22 cellular contexts compared by ENCODE assay signal in genomic region chr11:29268733-29269132, GRCh38.
DNase-seq lines count a peak whose midpoint lies in the region; ATAC-seq, FAIRE-seq and TF ChIP-seq lines count a peak whose summit lies in the region.
"Had no signal": no experiment of that assay in that cellular context is flagged by ENCODE, and none has a peak within 500 bp of the region (broad histone marks: within the 10 kb centered on the region; RNA-seq: fewer than 3 reads in every experiment).

No MANE protein-coding gene starts in this region.

- no peak; a peak in 1 of 6 replicates for ATAC-seq in A549
- no peak for ATAC-seq in GM23338
- ATAC-seq in HG02571 (IDR thresholded peaks at IDR 0.05; ENCODE audit: unreplicated experiment): no peak
- ATAC-seq in HG02840 (IDR thresholded peaks at IDR 0.05; ENCODE audit: low FRiP score, unreplicated experiment): no peak
- no peak for ATAC-seq in GM18909 (IDR thresholded peaks at IDR 0.05; ENCODE audit: poor library complexity, unreplicated experiment)
- ATAC-seq: Right ventricle myocardium inferior had no signal

- H3K4me1 Mint-ChIP-seq in GM23338: no peaks in the 10 kb centered on the region

- no peak for TF ChIP-seq RAD21 in A549 (conservative IDR thresholded peaks at IDR 0.05 in 1 of 2, IDR thresholded peaks at IDR 0.05 in 1 of 2)

- H4K20me1 ChIP-seq in GM23338 (replicated peaks; ENCODE audit: insufficient read depth) (no peaks in the 10 kb centered on the region), osteoblast (ENCODE audit: insufficient read depth, low read length) (no peaks in the 10 kb centered on the region)
- H4K20me1 ChIP-seq: BLaER1 had no signal

- TF ChIP-seq POLR2A in A549 (IDR thresholded peaks at IDR 0.05; ENCODE audit: low read length): no peak

- FAIRE-seq in A549 (lab: Jason Lieb, UNC): no peak
- FAIRE-seq: GM19239 had no signal

- H3K4me3 Mint-ChIP-seq in GM23338: no peak overlapping the region
- H3K4me3 Mint-ChIP-seq: CD4-positive, alpha-beta T cell had no signal

- WGBS in A549 (ENCODE audit: missing lambda C conversion rate): 63% methylated on average over 2 of the region's 2 CpGs

- H2AFZ ChIP-seq in GM23338 (peak overlapping the region; percentile 33; the same call in 1 of the 2 replicates), osteoblast (ENCODE audit: low read length) (no peak overlapping the region)

- H3K9me3 Mint-ChIP-seq in GM23338: no peaks in the 10 kb centered on the region

- H3K4me3 ChIP-seq in A549: no peak overlapping the region
- H3K4me3 ChIP-seq in GM23338: no peak overlapping the region
- peak overlapping the region; percentile 41 for H3K4me3 ChIP-seq in SJCRH30
- H3K4me3 ChIP-seq in osteoblast (ENCODE audit: insufficient read depth, low read length): no peak overlapping the region
- H3K4me3 ChIP-seq: BLaER1 had no signal

- no peak for TF ChIP-seq EP300 in A549 (IDR thresholded peaks at IDR 0.05)

- H3K27ac Mint-ChIP-seq in GM23338: no peak overlapping the region
- H3K27ac Mint-ChIP-seq: CD4-positive, alpha-beta T cell had no signal

- H3K36me3 ChIP-seq in GM23338 (ENCODE audit: insufficient read depth) (no peaks in the 10 kb centered on the region), SJCRH30 (no peaks in the 10 kb centered on the region), osteoblast (ENCODE audit: insufficient read depth, low read length) (no peaks in the 10 kb centered on the region)
- H3K36me3 ChIP-seq: BLaER1 had no signal

- H3K9me3 ChIP-seq in A549 (no peaks in the 10 kb centered on the region), SJCRH30 (replicated peaks) (no peaks in the 10 kb centered on the region), osteoblast (ENCODE audit: low read depth, low read length) (no peaks in the 10 kb centered on the region)
- H3K9me3 ChIP-seq: BLaER1 had no signal

- peaks cover 7% of the 10 kb centered on the region; the same call in 1 of the 3 replicates for H3K4me1 ChIP-seq in A549
- no peaks in the 10 kb centered on the region for H3K4me1 ChIP-seq in GM23338 (ENCODE audit: insufficient read depth)
- peaks cover 3% of the 10 kb centered on the region; the same call in 1 of the 2 replicates for H3K4me1 ChIP-seq in SJCRH30
- no peaks in the 10 kb centered on the region for H3K4me1 ChIP-seq in osteoblast (ENCODE audit: insufficient read depth, low read length)
- H3K4me1 ChIP-seq: BLaER1 had no signal

- no peaks in the 10 kb centered on the region for H3K36me3 Mint-ChIP-seq in GM23338 (ENCODE audit: low read depth)

- H3K79me2 ChIP-seq in GM23338 (replicated peaks; ENCODE audit: insufficient read depth): no peaks in the 10 kb centered on the region
- no peaks in the 10 kb centered on the region for H3K79me2 ChIP-seq in osteoblast (ENCODE audit: insufficient read depth, low read length)

- H3K27me3 Mint-ChIP-seq in GM23338 (ENCODE audit: insufficient read depth, low read depth, poor library complexity): no peaks in the 10 kb centered on the region
- H3K27me3 Mint-ChIP-seq: CD4-positive, alpha-beta T cell had no signal

- H3K4me2 ChIP-seq in A549 (peak overlapping the region; percentile 6; the same call in 2 of the 3 replicates), GM23338 (no peak overlapping the region), osteoblast (ENCODE audit: insufficient read depth, low read length) (no peak overlapping the region)
- H3K4me2 ChIP-seq: BLaER1 had no signal

- DNase-seq in A549 (ENCODE audit: low read depth in 1 of 2, low spot score in 1 of 2) (peak in 1 of 2 experiments; percentile 43), GM23338 (ENCODE audit: low spot score) (no peak), SJCRH30 (no peak), osteoblast (ENCODE audit: insufficient read length, low spot score, missing footprints) (peak; percentile 21)
- DNase-seq: CD4-positive, alpha-beta T cell; COR-L47; EL; GF-D8; KG1; NCI-H1092; NCI-H1436; NCI-H187 treated with DMSO at 0.1 percent for 48 hours; NCI-H2107; NCI-H2227 treated with DMSO at 0.1 percent for 48 hours; NCI-H510A; T-helper 2 cell had no signal

- no peaks in the 10 kb centered on the region for H3K9me2 ChIP-seq in GM23338 (ENCODE audit: insufficient read depth)

- no peaks in the 10 kb centered on the region for H3F3A ChIP-seq in GM23338 (replicated peaks; ENCODE audit: low read depth)

- POLR2A ChIA-PET in A549 (lab: Yijun Ruan, JAX): no interaction called here

- TF ChIP-seq CTCF in A549 (IDR thresholded peaks at IDR 0.05): no peak
- TF ChIP-seq CTCF in GM23338 (conservative IDR thresholded peaks at IDR 0.05; ENCODE audit: low read depth in 2 of 2): no peak
- no peak for TF ChIP-seq CTCF in osteoblast (IDR thresholded peaks at IDR 0.05; ENCODE audit: extremely low read depth, low read depth, low read length)

- H3K27me3 ChIP-seq in GM23338 (ENCODE audit: insufficient read depth) (no peaks in the 10 kb centered on the region), SJCRH30 (no peaks in the 10 kb centered on the region), osteoblast (ENCODE audit: insufficient read depth, low read length) (no peaks in the 10 kb centered on the region)
- H3K27me3 ChIP-seq: BLaER1 had no signal

- peak overlapping the region; percentile 9 to 27; a peak in 3 of 6 replicates for H3K27ac ChIP-seq in A549
- no peak overlapping the region for H3K27ac ChIP-seq in GM23338 (ENCODE audit: low read depth)
- H3K27ac ChIP-seq in SJCRH30: no peak overlapping the region
- no peak overlapping the region for H3K27ac ChIP-seq in osteoblast (ENCODE audit: low read depth, low read length)
- H3K27ac ChIP-seq: BLaER1 had no signal

- CTCF ChIA-PET in A549 (lab: Yijun Ruan, JAX): no interaction called here

TF ChIP-seq in A549, 52 proteins besides CTCF, POLR2A, EP300 and RAD21 (continues in another document):
- no peak for TF ChIP-seq ZNF302 (CRISPR knock-in tag; IDR thresholded peaks at IDR 0.05)
- TF ChIP-seq, protein P1, sequence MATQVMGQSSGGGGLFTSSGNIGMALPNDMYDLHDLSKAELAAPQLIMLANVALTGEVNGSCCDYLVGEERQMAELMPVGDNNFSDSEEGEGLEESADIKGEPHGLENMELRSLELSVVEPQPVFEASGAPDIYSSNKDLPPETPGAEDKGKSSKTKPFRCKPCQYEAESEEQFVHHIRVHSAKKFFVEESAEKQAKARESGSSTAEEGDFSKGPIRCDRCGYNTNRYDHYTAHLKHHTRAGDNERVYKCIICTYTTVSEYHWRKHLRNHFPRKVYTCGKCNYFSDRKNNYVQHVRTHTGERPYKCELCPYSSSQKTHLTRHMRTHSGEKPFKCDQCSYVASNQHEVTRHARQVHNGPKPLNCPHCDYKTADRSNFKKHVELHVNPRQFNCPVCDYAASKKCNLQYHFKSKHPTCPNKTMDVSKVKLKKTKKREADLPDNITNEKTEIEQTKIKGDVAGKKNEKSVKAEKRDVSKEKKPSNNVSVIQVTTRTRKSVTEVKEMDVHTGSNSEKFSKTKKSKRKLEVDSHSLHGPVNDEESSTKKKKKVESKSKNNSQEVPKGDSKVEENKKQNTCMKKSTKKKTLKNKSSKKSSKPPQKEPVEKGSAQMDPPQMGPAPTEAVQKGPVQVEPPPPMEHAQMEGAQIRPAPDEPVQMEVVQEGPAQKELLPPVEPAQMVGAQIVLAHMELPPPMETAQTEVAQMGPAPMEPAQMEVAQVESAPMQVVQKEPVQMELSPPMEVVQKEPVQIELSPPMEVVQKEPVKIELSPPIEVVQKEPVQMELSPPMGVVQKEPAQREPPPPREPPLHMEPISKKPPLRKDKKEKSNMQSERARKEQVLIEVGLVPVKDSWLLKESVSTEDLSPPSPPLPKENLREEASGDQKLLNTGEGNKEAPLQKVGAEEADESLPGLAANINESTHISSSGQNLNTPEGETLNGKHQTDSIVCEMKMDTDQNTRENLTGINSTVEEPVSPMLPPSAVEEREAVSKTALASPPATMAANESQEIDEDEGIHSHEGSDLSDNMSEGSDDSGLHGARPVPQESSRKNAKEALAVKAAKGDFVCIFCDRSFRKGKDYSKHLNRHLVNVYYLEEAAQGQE (IDR thresholded peaks at IDR 0.05): no peak
- no peak for TF ChIP-seq ATOH8 (CRISPR knock-in tag; IDR thresholded peaks at IDR 0.05; ENCODE audit: low read depth)

TF ChIP-seq in GM23338, 12 proteins besides CTCF, POLR2A, EP300 and RAD21:
- TF ChIP-seq CREB1 (CRISPR knock-in tag; IDR thresholded peaks at IDR 0.05; ENCODE audit: low read depth): no peak
- TF ChIP-seq NANOG (IDR thresholded peaks at IDR 0.05; ENCODE audit: borderline replicate concordance): no peak
- TF ChIP-seq STAT1 (IDR thresholded peaks at IDR 0.05; ENCODE audit: unreplicated experiment): no peak
- no peak for TF ChIP-seq ETS1 (IDR thresholded peaks at IDR 0.05)
- no peak for TF ChIP-seq EZH2phosphoT487 (IDR thresholded peaks at IDR 0.05; ENCODE audit: unreplicated experiment)
- no peak for TF ChIP-seq ZNF331 (CRISPR knock-in tag; IDR thresholded peaks at IDR 0.05; ENCODE audit: low read depth)

Comparison
In these comparisons a context has a peak if more than half of its experiments do, and no peak if none do; other contexts are left out.
1. H3K27ac ChIP-seq: peak in A549 (2 of 2); none in GM23338 (single experiment), SJCRH30 (single experiment) and osteoblast (single experiment).